ENCODE assay signal across 1 cellular context in genomic region chr12:120719496-120720233, GRCh38.
A peak's percentile ranks its signal among the peaks of the same experiment; 100 is the strongest.
TF ChIP-seq lines count a peak whose summit lies in the region.

No MANE protein-coding gene starts in this region.

TF ChIP-seq in K562, 482 proteins besides CTCF, POLR2A, EP300 and RAD21:
- TF ChIP-seq TFAP4 (CRISPR knock-in tag; IDR thresholded peaks at IDR 0.05; ENCODE audit: borderline replicate concordance): peak; percentile 27; the same call in 1 of the 2 replicates
- TF ChIP-seq FOXK2 (conservative IDR thresholded peaks at IDR 0.05 in 1 of 2, IDR thresholded peaks at IDR 0.05 in 1 of 2; ENCODE audit: low read depth in 2 of 2): peak; percentile 54 to 68; a peak in 3 of 4 replicates
- peak; percentile 8; the same call in 1 of the 2 replicates for TF ChIP-seq ZNF316 (IDR thresholded peaks at IDR 0.05)
- peak; percentile 44; the same call in 1 of the 2 replicates for TF ChIP-seq TAL1 (IDR thresholded peaks at IDR 0.05)
- peak; percentile 20; the same call in 1 of the 2 replicates for TF ChIP-seq CBFA2T2 (conservative IDR thresholded peaks at IDR 0.05)
- TF ChIP-seq KLF1 (tag; IDR thresholded peaks at IDR 0.05): no peak
- TF ChIP-seq ARID1B (IDR thresholded peaks at IDR 0.05): peak; percentile 33; the same call in 1 of the 2 replicates
- TF ChIP-seq MLX (CRISPR knock-in tag; conservative IDR thresholded peaks at IDR 0.05): no peak
- peak; percentile 23; the same call in 1 of the 2 replicates for TF ChIP-seq TEAD4 (IDR thresholded peaks at IDR 0.05; ENCODE audit: low read length)
- no peak for TF ChIP-seq TEAD4 (CRISPR knock-in tag; IDR thresholded peaks at IDR 0.05; ENCODE audit: borderline replicate concordance)
- no peak for TF ChIP-seq TRIM25 (IDR thresholded peaks at IDR 0.05; ENCODE audit: borderline replicate concordance)
- no peak for TF ChIP-seq ZNF561 (CRISPR knock-in tag; conservative IDR thresholded peaks at IDR 0.05)
- TF ChIP-seq RBBP5 (IDR thresholded peaks at IDR 0.05; ENCODE audit: borderline replicate concordance, insufficient read depth, low read length, poor library complexity, severe bottlenecking): peak; percentile 21
- peak; percentile 63 for TF ChIP-seq CBFA2T3 (IDR thresholded peaks at IDR 0.05)
- peak; percentile 21; the same call in 1 of the 2 replicates for TF ChIP-seq NCOR1 (IDR thresholded peaks at IDR 0.05)
- TF ChIP-seq TCF3 (CRISPR knock-in tag; IDR thresholded peaks at IDR 0.05): peak; percentile 55; the same call in 1 of the 2 replicates
- no peak for TF ChIP-seq ZNF347 (CRISPR knock-in tag; IDR thresholded peaks at IDR 0.05; ENCODE audit: low read depth)
